ENCODE assay signal across 15 cellular contexts in the genomic region with DNA sequence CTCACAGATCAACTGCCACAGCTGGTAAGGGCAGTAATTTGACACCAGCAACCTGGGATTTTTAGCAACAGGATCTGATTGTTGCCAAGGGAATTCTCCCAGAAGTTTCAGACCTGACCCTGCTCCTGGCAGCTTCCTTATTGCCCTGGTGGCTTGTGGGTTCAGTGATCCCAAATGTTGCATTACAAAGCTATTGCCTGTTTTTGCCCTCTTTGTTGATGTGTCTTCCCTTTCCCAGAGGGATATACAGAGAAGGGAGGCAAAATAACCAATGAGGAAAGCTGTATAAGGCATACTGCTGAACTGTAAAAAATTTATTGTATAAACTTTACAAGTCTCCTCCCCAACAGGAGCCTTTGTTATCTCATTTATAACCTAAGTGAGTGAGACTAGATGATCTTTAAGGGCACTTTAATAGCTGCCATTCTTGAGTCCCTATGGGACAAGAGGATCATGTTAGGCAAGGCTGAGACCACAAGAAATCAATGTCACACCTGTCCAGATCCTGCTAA. TPM values are rescaled to one million over a fixed set of nuclear protein-coding genes. Genes with fewer than 3 reads are reported as not detected.
DNase-seq lines count a peak whose midpoint lies in the region; ATAC-seq and TF ChIP-seq lines count a peak whose summit lies in the region.
"Had no signal": no experiment of that assay in that cellular context is flagged by ENCODE, and none has a peak within 500 bp of the region (broad histone marks: within the 10 kb centered on the region; RNA-seq: fewer than 3 reads in every experiment).

No MANE protein-coding gene starts in this region.

- TF ChIP-seq POLR2A in Peyer's patch (IDR thresholded peaks at IDR 0.05): no peak

- no peaks in the 10 kb centered on the region for H3K27me3 Mint-ChIP-seq in activated CD8-positive, alpha-beta memory T cell treated with anti-CD3 and anti-CD28 coated beads, Interleukin-2, amount 10 ng/mL, durations not matched to agents 7 days and 5 days
- peaks cover 0 to 7% (median 3%) of the 10 kb centered on the region in 3 donors for H3K27me3 Mint-ChIP-seq in immature natural killer cell (ENCODE audit: low read depth in 3 of 3)

- no peaks in the 10 kb centered on the region for H3K9me3 ChIP-seq in Peyer's patch
- H3K9me3 ChIP-seq: ascending aorta, uterus had no signal

- H3K27ac Mint-ChIP-seq in activated CD8-positive, alpha-beta memory T cell treated with anti-CD3 and anti-CD28 coated beads, Interleukin-2, amount 10 ng/mL, durations not matched to agents 7 days and 5 days: peak overlapping the region; percentile 89
- peak overlapping the region; percentile 24 to 84 (median 72) for H3K27ac Mint-ChIP-seq in immature natural killer cell

- no peak for TF ChIP-seq CTCF in Peyer's patch (IDR thresholded peaks at IDR 0.05)

- no peaks in the 10 kb centered on the region for H3K9me3 Mint-ChIP-seq in activated CD8-positive, alpha-beta memory T cell treated with anti-CD3 and anti-CD28 coated beads, Interleukin-2, amount 10 ng/mL, durations not matched to agents 7 days and 5 days (ENCODE audit: low read depth)
- H3K9me3 Mint-ChIP-seq in immature natural killer cell: no peaks in the 10 kb centered on the region

- no peak for ATAC-seq in activated CD8-positive, alpha-beta memory T cell treated with anti-CD3 and anti-CD28 coated beads, Interleukin-2, amount 10 ng/mL, durations not matched to agents 7 days and 5 days
- ATAC-seq in HG03095 (IDR thresholded peaks at IDR 0.05; ENCODE audit: unreplicated experiment): no peak
- ATAC-seq in GM19452 (IDR thresholded peaks at IDR 0.05; ENCODE audit: unreplicated experiment): no peak

- peaks cover 81% of the 10 kb centered on the region for H3K4me1 Mint-ChIP-seq in activated CD8-positive, alpha-beta memory T cell treated with anti-CD3 and anti-CD28 coated beads, Interleukin-2, amount 10 ng/mL, durations not matched to agents 7 days and 5 days
- H3K4me1 Mint-ChIP-seq in immature natural killer cell: peaks cover 87 to 93% of the 10 kb centered on the region in 2 donors

- no peaks in the 10 kb centered on the region for H3K27me3 ChIP-seq in Peyer's patch
- H3K27me3 ChIP-seq: ascending aorta had no signal

- DNase-seq in activated CD8-positive, alpha-beta memory T cell treated with anti-CD3 and anti-CD28 coated beads, Interleukin-2, amount 10 ng/mL, durations not matched to agents 7 days and 5 days: no peak
- DNase-seq in activated CD8-positive, alpha-beta memory T cell treated with anti-CD3 and anti-CD28 coated beads, Interleukin-2, amount 50 U/mL, for 4 hours: no peak
- no peak for DNase-seq in Peyer's patch
- DNase-seq in immature natural killer cell: no peak
- DNase-seq in NCI-H1436 (lab: John Stamatoyannopoulos, UW): no peak
- DNase-seq: IMR-90, NCI-H2227 treated with DMSO at 0.1 percent for 48 hours, T-helper 9 cell, uterus had no signal

- H3K4me3 Mint-ChIP-seq in activated CD8-positive, alpha-beta memory T cell treated with anti-CD3 and anti-CD28 coated beads, Interleukin-2, amount 10 ng/mL, durations not matched to agents 7 days and 5 days: peak overlapping the region; percentile 70
- H3K4me3 Mint-ChIP-seq in immature natural killer cell: peak overlapping the region; percentile 73 to 83 (median 79)

- H3K4me3 ChIP-seq in Peyer's patch: peak overlapping the region in 1 of 4 donors; percentile 32
- H3K4me3 ChIP-seq: ascending aorta, uterus had no signal

- CTCF ChIA-PET in activated CD8-positive, alpha-beta memory T cell treated with anti-CD3 and anti-CD28 coated beads, Interleukin-2, amount 10 ng/mL, durations not matched to agents 7 days and 5 days (lab: Charles Lee): interaction anchor here (1.0 to 1.5 kb wide), 6 partner anchors 14 to 436 kb away, joined by 3 to 5 read pairs (median 3); no protein-coding TSS in a partner anchor

- peaks cover 32% of the 10 kb centered on the region for H3K36me3 Mint-ChIP-seq in activated CD8-positive, alpha-beta memory T cell treated with anti-CD3 and anti-CD28 coated beads, Interleukin-2, amount 10 ng/mL, durations not matched to agents 7 days and 5 days
- peaks cover 0 to 6% (median 0%) of the 10 kb centered on the region in 3 donors for H3K36me3 Mint-ChIP-seq in immature natural killer cell

- no peaks in the 10 kb centered on the region for H3K4me1 ChIP-seq in Peyer's patch
- H3K4me1 ChIP-seq: ascending aorta, uterus had no signal

- no peaks in the 10 kb centered on the region for H3K36me3 ChIP-seq in Peyer's patch
- H3K36me3 ChIP-seq: ascending aorta, uterus had no signal

- H3K27ac ChIP-seq in Peyer's patch (peak overlapping the region; percentile 8 to 72 (median 60)), temporal lobe (ENCODE audit: low read depth, low read length) (peak overlapping the region; percentile 21)
- H3K27ac ChIP-seq: ascending aorta, uterus had no signal

RNA-seq across cellular contexts. Expression of a gene that starts 22.2 kb away (rescaled TPM):
- not detected for total RNA-seq in activated CD8-positive, alpha-beta memory T cell treated with anti-CD3 and anti-CD28 coated beads, Interleukin-2, amount 10 ng/mL, durations not matched to agents 7 days and 5 days
- total RNA-seq in Peyer's patch (10 to 100 TPM; 15.1 to 51.1 (median 31.3) TPM), temporal lobe (5.9 TPM)
- not detected for polyA plus RNA-seq in immature natural killer cell
- total RNA-seq: Daoy, fibroblast of villous mesenchyme, IMR-90 had no signal
- polyA plus RNA-seq: IMR-90 had no signal
